29 cellular contexts compared by ENCODE assay signal in genomic region chr2:175068534-175068933, GRCh38.
"Had no signal": no experiment of that assay in that cellular context is flagged by ENCODE, and none has a peak within 500 bp of the region (broad histone marks: within the 10 kb centered on the region; RNA-seq: fewer than 3 reads in every experiment).

No MANE protein-coding gene starts in this region.

- H3K36me3 ChIP-seq: pancreas, thoracic aorta, thyroid gland had no signal

- ATAC-seq: naive thymus-derived CD8-positive, alpha-beta T cell; natural killer cell treated with Interleukin-12 subunit alpha and Interleukin-12 subunit beta and Interleukin-15 and Interleukin-18, amount 100 ng/mL, for 72 hours; pancreas; psoas muscle; right cardiac atrium; sciatic nerve; stimulated activated effector memory CD8-positive, alpha-beta T cell treated with anti-CD3 and anti-CD28 coated beads, Interleukin-12 subunit alpha, Interleukin-12 subunit beta, amount 100 ng/mL, for 72 hours; stimulated activated naive B cell treated with anti-CD40 and anti-IgM and Interleukin-4, amounts not matched to agents 10 μg/mL and 1 μg/mL and 100 μg/mL, for 72 hours had no signal

- H3K4me1 Mint-ChIP-seq: nephron progenitor cell; neural crest cell; stimulated activated effector memory CD8-positive, alpha-beta T cell treated with anti-CD3 and anti-CD28 coated beads, Interleukin-12 subunit alpha, Interleukin-12 subunit beta, amount 100 ng/mL, for 72 hours had no signal

- H3K4me2 ChIP-seq: smooth muscle cell had no signal

- H3K27ac Mint-ChIP-seq: natural killer cell treated with Interleukin-12 subunit alpha and Interleukin-12 subunit beta and Interleukin-15 and Interleukin-18, amount 100 ng/mL, for 72 hours; nephron progenitor cell; progenitor cell of endocrine pancreas; stimulated activated effector memory CD8-positive, alpha-beta T cell treated with anti-CD3 and anti-CD28 coated beads, Interleukin-12 subunit alpha, Interleukin-12 subunit beta, amount 100 ng/mL, for 72 hours; stimulated activated naive B cell treated with anti-CD40 and anti-IgM and Interleukin-4, amounts not matched to agents 10 μg/mL and 1 μg/mL and 100 μg/mL, for 72 hours; stimulated activated naive CD8-positive, alpha-beta T cell treated with anti-CD3 and anti-CD28 coated beads, Interleukin-15, Interleukin-2, amounts not matched to agents 100 ng/mL and 50 ng/mL, for 24 hours had no signal

- H3K27me3 ChIP-seq: neutrophil, pancreas, spleen, stomach, thyroid gland, tibial nerve, upper lobe of left lung, vagina had no signal

- H3K9me3 ChIP-seq: neutrophil, pancreas, psoas muscle, spleen, stomach, thoracic aorta, thyroid gland, tibial nerve, upper lobe of left lung, vagina had no signal

- H3K4me3 Mint-ChIP-seq: naive thymus-derived CD8-positive, alpha-beta T cell; natural killer cell treated with Interleukin-12 subunit alpha and Interleukin-12 subunit beta and Interleukin-15 and Interleukin-18, amount 100 ng/mL, for 72 hours; nephron progenitor cell; neural crest cell; stimulated activated effector memory CD8-positive, alpha-beta T cell treated with anti-CD3 and anti-CD28 coated beads, Interleukin-12 subunit alpha, Interleukin-12 subunit beta, amount 100 ng/mL, for 72 hours; stimulated activated naive B cell treated with anti-CD40 and anti-IgM and Interleukin-4, amounts not matched to agents 10 μg/mL and 1 μg/mL and 100 μg/mL, for 72 hours; stimulated activated naive CD8-positive, alpha-beta T cell treated with anti-CD3 and anti-CD28 coated beads, Interleukin-15, Interleukin-2, amounts not matched to agents 100 ng/mL and 50 ng/mL, for 24 hours had no signal

- FAIRE-seq: pancreas, urothelium cell line had no signal

- H3K9me3 Mint-ChIP-seq: naive thymus-derived CD8-positive, alpha-beta T cell; natural killer cell treated with Interleukin-12 subunit alpha and Interleukin-12 subunit beta and Interleukin-15 and Interleukin-18, amount 100 ng/mL, for 72 hours; stimulated activated effector memory CD8-positive, alpha-beta T cell treated with anti-CD3 and anti-CD28 coated beads, Interleukin-12 subunit alpha, Interleukin-12 subunit beta, amount 100 ng/mL, for 72 hours; stimulated activated naive CD8-positive, alpha-beta T cell treated with anti-CD3 and anti-CD28 coated beads, Interleukin-15, Interleukin-2, amounts not matched to agents 100 ng/mL and 50 ng/mL, for 24 hours had no signal

- H3K4me3 ChIP-seq: pancreas, psoas muscle, skin epidermis, smooth muscle cell, spleen, stomach, thoracic aorta, thyroid gland, tibial nerve, upper lobe of left lung, vagina had no signal

- H3K4me1 ChIP-seq: pancreas, psoas muscle, spleen, stomach, thyroid gland, tibial nerve, upper lobe of left lung, vagina had no signal

- H3K27me3 Mint-ChIP-seq: naive thymus-derived CD8-positive, alpha-beta T cell; natural killer cell treated with Interleukin-12 subunit alpha and Interleukin-12 subunit beta and Interleukin-15 and Interleukin-18, amount 100 ng/mL, for 72 hours; progenitor cell of endocrine pancreas; stimulated activated naive B cell treated with anti-CD40 and anti-IgM and Interleukin-4, amounts not matched to agents 10 μg/mL and 1 μg/mL and 100 μg/mL, for 72 hours; stimulated activated naive CD8-positive, alpha-beta T cell treated with anti-CD3 and anti-CD28 coated beads, Interleukin-15, Interleukin-2, amounts not matched to agents 100 ng/mL and 50 ng/mL, for 24 hours had no signal

- DNase-seq: naive thymus-derived CD8-positive, alpha-beta T cell; nephron progenitor cell; nucleus accumbens; pancreas; psoas muscle; right cardiac atrium; spleen; stimulated activated CD4-positive, alpha-beta T cell treated with anti-CD3 and anti-CD28 coated beads, Interleukin-12 subunit alpha, Interleukin-12 subunit beta, amount 100 ng/mL, for 4 hours; stimulated activated CD4-positive, alpha-beta T cell treated with anti-CD3 and anti-CD28 coated beads, Interleukin-1b, Interleukin-23, amount 100 ng/mL, for 48 hours; stimulated activated CD4-positive, alpha-beta T cell treated with anti-CD3 and anti-CD28 coated beads, Interleukin-4, amount 100 ng/mL, for 1 hour; stimulated activated naive B cell treated with anti-CD40 and anti-IgM and Interleukin-4, amounts not matched to agents 10 μg/mL and 1 μg/mL and 100 μg/mL, for 72 hours; stimulated activated naive CD4-positive, alpha-beta T cell treated with Interleukin-2 at 50 U/mL for 16 hours; stomach; thyroid gland; trophoblast cell; upper lobe of left lung had no signal

- H3K27ac ChIP-seq: neutrophil, pancreas, psoas muscle, skin epidermis, spleen, stomach, thoracic aorta, thyroid gland, tibial nerve, upper lobe of left lung, vagina had no signal
